Comparison of ENCODE assay signal across 32 cellular contexts in the genomic region with DNA sequence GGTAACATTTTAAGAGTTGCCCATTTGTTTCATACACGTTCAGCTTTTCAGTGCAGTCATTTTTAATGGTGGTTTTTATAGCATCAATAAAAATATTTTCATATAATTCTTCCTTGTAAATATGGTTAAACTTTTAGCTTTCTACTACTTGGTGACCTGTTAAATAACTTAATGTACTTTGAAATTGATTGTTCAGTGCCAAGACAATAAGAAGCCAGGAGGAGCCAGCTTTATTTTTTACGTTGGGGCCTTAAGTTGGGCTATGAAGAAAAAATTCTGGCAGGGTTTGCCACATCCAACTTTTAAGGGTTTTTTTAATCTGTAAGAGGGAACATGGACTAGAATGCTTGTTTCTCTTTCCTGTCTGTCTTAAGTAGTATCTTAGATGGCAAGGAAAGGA.
"Had no signal": no experiment of that assay in that cellular context is flagged by ENCODE, and none has a peak within 500 bp of the region (broad histone marks: within the 10 kb centered on the region; RNA-seq: fewer than 3 reads in every experiment).

No MANE protein-coding gene starts in this region.

- H3K9me3 ChIP-seq: esophagus muscularis mucosa, gastrocnemius medialis, heart left ventricle had no signal

- H3K4me3 Mint-ChIP-seq: activated CD4-positive, alpha-beta memory T cell treated with anti-CD3 and anti-CD28 coated beads, Interleukin-2, amount 10 ng/mL, durations not matched to agents 7 days and 5 days; activated CD4-positive, alpha-beta T cell treated with anti-CD3 and anti-CD28 coated beads, Interleukin-2, amount 10 ng/mL, durations not matched to agents 7 days and 5 days; activated naive CD8-positive, alpha-beta T cell; activated T-cell treated with anti-CD3 and anti-CD28 coated beads, Interleukin-2, amount 50 U/mL, for 24 hours; activated T-helper 17 cell treated with anti-CD3 and anti-CD28 coated beads, Interleukin-2, amount 50 U/mL, for 72 hours; central memory CD8-positive, alpha-beta T cell; effector memory CD8-positive, alpha-beta T cell; WTC11 had no signal

- DNase-seq: activated CD4-positive, alpha-beta memory T cell treated with anti-CD3 and anti-CD28 coated beads, Interleukin-2, amount 10 ng/mL, durations not matched to agents 7 days and 5 days; activated CD4-positive, alpha-beta T cell treated with anti-CD3 and anti-CD28 coated beads for 1 hour; activated CD4-positive, alpha-beta T cell treated with anti-CD3 and anti-CD28 coated beads for 4 hours; activated CD4-positive, alpha-beta T cell treated with anti-CD3 and anti-CD28 coated beads, Interleukin-2, amount 10 ng/mL, durations not matched to agents 7 days and 5 days; activated CD4-positive, alpha-beta T cell treated with anti-CD3 and anti-CD28 coated beads, Interleukin-2, amount 50 U/mL, for 4 hours; activated CD8-positive, alpha-beta memory T cell treated with anti-CD3 and anti-CD28 coated beads, Interleukin-2, amount 50 U/mL, for 48 hours; activated effector memory CD4-positive, alpha-beta T cell treated with Interleukin-2 at 50 U/mL for 16 hours; activated gamma-delta T cell treated with Interleukin-2 at 50 U/mL for 16 hours; activated naive CD4-positive, alpha-beta T cell treated with anti-CD3 and anti-CD28 coated beads, Interleukin-2, amount 50 U/mL, for 16 hours; activated naive CD4-positive, alpha-beta T cell treated with Interleukin-2 at 50 U/mL for 16 hours; activated T-cell treated with anti-CD3 and anti-CD28 coated beads for 4 hours; activated T-cell treated with anti-CD3 and anti-CD28 coated beads, Interleukin-2, amount 50 U/mL, for 24 hours; amniotic stem cell; anterior cingulate cortex; brain microvascular endothelial cell; cortex of kidney; dermis blood vessel endothelial cell; effector CD4-positive, alpha-beta T cell; effector memory CD8-positive, alpha-beta T cell; erythroblast; foreskin keratinocyte; gastrocnemius medialis; glutamatergic neuron; heart left ventricle; T-helper 2 cell had no signal

- H3K27me3 Mint-ChIP-seq: activated CD4-positive, alpha-beta memory T cell treated with anti-CD3 and anti-CD28 coated beads, Interleukin-2, amount 10 ng/mL, durations not matched to agents 7 days and 5 days; activated CD4-positive, alpha-beta T cell treated with anti-CD3 and anti-CD28 coated beads, Interleukin-2, amount 10 ng/mL, durations not matched to agents 7 days and 5 days; activated naive CD8-positive, alpha-beta T cell; activated T-cell treated with anti-CD3 and anti-CD28 coated beads, Interleukin-2, amount 50 U/mL, for 24 hours; activated T-helper 17 cell treated with anti-CD3 and anti-CD28 coated beads, Interleukin-2, amount 50 U/mL, for 72 hours; central memory CD8-positive, alpha-beta T cell; effector memory CD8-positive, alpha-beta T cell had no signal

- H3K4me3 ChIP-seq: esophagus muscularis mucosa, gastrocnemius medialis, heart left ventricle had no signal

- H3K36me3 ChIP-seq: brain microvascular endothelial cell, esophagus muscularis mucosa, gastrocnemius medialis, heart left ventricle had no signal

- FAIRE-seq: astrocyte, bronchial epithelial cell had no signal

- H3K27ac Mint-ChIP-seq: activated CD4-positive, alpha-beta memory T cell treated with anti-CD3 and anti-CD28 coated beads, Interleukin-2, amount 10 ng/mL, durations not matched to agents 7 days and 5 days; activated CD4-positive, alpha-beta T cell treated with anti-CD3 and anti-CD28 coated beads, Interleukin-2, amount 10 ng/mL, durations not matched to agents 7 days and 5 days; activated naive CD8-positive, alpha-beta T cell; activated T-cell treated with anti-CD3 and anti-CD28 coated beads, Interleukin-2, amount 50 U/mL, for 24 hours; activated T-helper 17 cell treated with anti-CD3 and anti-CD28 coated beads, Interleukin-2, amount 50 U/mL, for 72 hours; effector memory CD8-positive, alpha-beta T cell; WTC11 had no signal

- ATAC-seq: activated T-helper 17 cell treated with anti-CD3 and anti-CD28 coated beads, Interleukin-2, amount 50 U/mL, for 72 hours; effector memory CD8-positive, alpha-beta T cell; foreskin keratinocyte; gastrocnemius medialis; heart left ventricle; WTC11 had no signal

- H3K4me1 ChIP-seq: foreskin keratinocyte had no signal

- H3K9me3 Mint-ChIP-seq: activated CD4-positive, alpha-beta memory T cell treated with anti-CD3 and anti-CD28 coated beads, Interleukin-2, amount 10 ng/mL, durations not matched to agents 7 days and 5 days; activated CD4-positive, alpha-beta T cell treated with anti-CD3 and anti-CD28 coated beads, Interleukin-2, amount 10 ng/mL, durations not matched to agents 7 days and 5 days; activated T-cell treated with anti-CD3 and anti-CD28 coated beads, Interleukin-2, amount 50 U/mL, for 24 hours; activated T-helper 17 cell treated with anti-CD3 and anti-CD28 coated beads, Interleukin-2, amount 50 U/mL, for 72 hours; central memory CD8-positive, alpha-beta T cell; effector memory CD8-positive, alpha-beta T cell; WTC11 had no signal

- H3K4me1 Mint-ChIP-seq: activated T-helper 17 cell treated with anti-CD3 and anti-CD28 coated beads, Interleukin-2, amount 50 U/mL, for 72 hours had no signal
